ENCODE assay signal across 1 cellular context in the genomic region with DNA sequence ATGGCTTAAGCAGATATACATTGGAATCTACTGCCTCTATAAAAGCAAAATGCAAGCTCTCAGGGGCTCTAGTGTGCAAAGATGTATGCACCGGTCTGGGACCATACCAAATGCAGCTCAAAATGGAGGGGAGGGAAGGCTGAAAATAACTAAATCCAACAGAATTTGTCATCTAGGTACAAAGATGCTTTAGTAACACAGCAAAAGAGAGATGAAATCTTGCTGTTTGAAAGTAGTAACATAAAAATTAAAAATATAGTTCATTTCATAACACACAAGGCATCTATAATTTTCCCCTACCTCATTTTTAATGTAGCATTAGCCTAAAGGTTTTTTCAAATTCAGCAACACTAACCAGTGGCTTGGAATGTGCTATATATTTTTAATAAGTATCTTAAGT.
TF ChIP-seq lines count a peak whose summit lies in the region.

No MANE protein-coding gene starts in this region.

TF ChIP-seq in H1, 55 proteins besides CTCF, POLR2A, EP300 and RAD21:
- TF ChIP-seq ZNF274 (IDR thresholded peaks at IDR 0.05; ENCODE audit: borderline replicate concordance, extremely low read depth, low read length): no peak
- TF ChIP-seq CHD1 (IDR thresholded peaks at IDR 0.05; ENCODE audit: low read depth, low read length): 0 out of 2 replicates have a peak, but pooled peaks have one; percentile 49
- TF ChIP-seq JUND (IDR thresholded peaks at IDR 0.05; ENCODE audit: low read length): peak; percentile 51; the same call in 1 of the 2 replicates
